Comparison of ENCODE assay signal across 8 cellular contexts in genomic region chr9:35828716-35829083, GRCh38. TPM values are rescaled to one million over a fixed set of nuclear protein-coding genes. Genes with fewer than 3 reads are reported as not detected.
DNase-seq lines count a peak whose midpoint lies in the region; ATAC-seq and TF ChIP-seq lines count a peak whose summit lies in the region.

FAM221B (minus strand) TSS chr9:35828732; CDS start chr9:35826161, 2,571 bp downstream.

- peaks cover 24% of the 10 kb centered on the region for H3K4me1 Mint-ChIP-seq in activated CD8-positive, alpha-beta T cell treated with anti-CD3 and anti-CD28 coated beads for 36 hours (ENCODE audit: low read depth)

- H3K36me3 Mint-ChIP-seq in activated CD8-positive, alpha-beta T cell treated with anti-CD3 and anti-CD28 coated beads for 36 hours (ENCODE audit: low read depth): no peaks in the 10 kb centered on the region

- in situ Hi-C loops in gastrocnemius medialis (cut with MboI; ENCODE audit: low sequenced_read_pairs in 4 of 4) (no loop called here), ACHN (cut with HindIII; ENCODE audit: low pct_ligation_motif_present, low pct_unique_long_range_greater_than_20kb, low sequenced_read_pairs) (no loop called here)

- H3K27ac ChIP-seq in right cardiac atrium (ENCODE audit: low read length) (peak within 1 kb of the TSS; percentile 86), gastrocnemius medialis (peak within 1 kb of the TSS; percentile 88 to 98 (median 98))

- WGBS in right cardiac atrium: 1% methylated on average over 21 of the region's 21 CpGs

- H3K27me3 ChIP-seq in right cardiac atrium (ENCODE audit: control insufficient read depth, insufficient read depth): no peaks in the 10 kb centered on the region
- H3K27me3 ChIP-seq in gastrocnemius medialis: no peaks in the 10 kb centered on the region

- CTCF ChIA-PET in activated CD8-positive, alpha-beta T cell treated with anti-CD3 and anti-CD28 coated beads for 36 hours (lab: Charles Lee): interaction anchor here (0.6 to 4.8 kb wide), 6 partner anchors 16 to 97 kb away, joined by 3 to 54 read pairs (median 4); no protein-coding TSS in a partner anchor

- no peaks in the 10 kb centered on the region for H3K9me3 ChIP-seq in right cardiac atrium (ENCODE audit: control insufficient read depth, low read length)
- H3K9me3 ChIP-seq in gastrocnemius medialis: no peaks in the 10 kb centered on the region

- POLR2A ChIA-PET in activated CD8-positive, alpha-beta T cell treated with anti-CD3 and anti-CD28 coated beads for 36 hours (lab: Charles Lee): interaction anchor here (1.0 to 1.2 kb wide), 2 partner anchors 11 to 17 kb away, joined by 3 to 6 read pairs; partner anchors contain the start of gene SPAG8

- peak within 1 kb of the TSS; percentile 86 for H3K4me3 Mint-ChIP-seq in activated CD8-positive, alpha-beta T cell treated with anti-CD3 and anti-CD28 coated beads for 36 hours

- H3K9me3 Mint-ChIP-seq in activated CD8-positive, alpha-beta T cell treated with anti-CD3 and anti-CD28 coated beads for 36 hours: no peaks in the 10 kb centered on the region

- no peak for TF ChIP-seq CTCF in activated CD8-positive, alpha-beta T cell treated with anti-CD3 and anti-CD28 coated beads for 36 hours (IDR thresholded peaks at IDR 0.05)
- TF ChIP-seq CTCF in gastrocnemius medialis (IDR thresholded peaks at IDR 0.05 in 4 of 5, conservative IDR thresholded peaks at IDR 0.05 in 1 of 5): no peak

- TF ChIP-seq POLR2A in gastrocnemius medialis (IDR thresholded peaks at IDR 0.05): no peak

- peaks cover 10% of the 10 kb centered on the region for H3K4me1 ChIP-seq in right cardiac atrium (ENCODE audit: control insufficient read depth, insufficient read depth, low read length)
- peaks cover 29 to 48% of the 10 kb centered on the region in 2 donors for H3K4me1 ChIP-seq in gastrocnemius medialis

- H3K36me3 ChIP-seq in gastrocnemius medialis: no peaks in the 10 kb centered on the region

- DNase-seq in DMS79 (lab: John Stamatoyannopoulos, UW) (peak; percentile 42), right cardiac atrium (peak in 2 of 3 donors; percentile 42 to 80), gastrocnemius medialis (no peak), ACHN (no peak)
- peak; percentile 49 for DNase-seq in activated CD8-positive, alpha-beta T cell treated with anti-CD3 and anti-CD28 coated beads for 36 hours
- DNase-seq in stimulated activated naive CD4-positive, alpha-beta T cell treated with Interleukin-2 at 50 U/mL for 16 hours (lab: John Stamatoyannopoulos, UW): no peak

- peak within 1 kb of the TSS; percentile 77 for H3K4me3 ChIP-seq in right cardiac atrium (ENCODE audit: low read length)
- H3K4me3 ChIP-seq in gastrocnemius medialis: peak within 1 kb of the TSS; percentile 68 to 96 (median 90)

- no peaks in the 10 kb centered on the region for H3K27me3 Mint-ChIP-seq in activated CD8-positive, alpha-beta T cell treated with anti-CD3 and anti-CD28 coated beads for 36 hours

- peak within 1 kb of the TSS; percentile 89 for H3K27ac Mint-ChIP-seq in activated CD8-positive, alpha-beta T cell treated with anti-CD3 and anti-CD28 coated beads for 36 hours

- intact Hi-C loops in activated CD8-positive, alpha-beta T cell treated with anti-CD3 and anti-CD28 coated beads for 36 hours (cut with micrococcal nuclease): no loop called here
- intact Hi-C loops in right cardiac atrium (cut with DNase I) (loop anchor here in 2 of 4 donors (1.0 to 10.0 kb wide), 3 partner anchors 17 to 184 kb away; partner anchors contain the start of gene NPR2 (in 1 of the 2)), gastrocnemius medialis (cut with DNase I; ENCODE audit: low total_unique reads) (loop anchor here (1.0 to 5.0 kb wide), 3 partner anchors 13 to 79 kb away; partner anchors contain the start of genes GBA2, HINT2 and RGP1)

- ATAC-seq in HG02981 (IDR thresholded peaks at IDR 0.05; ENCODE audit: unreplicated experiment) (peak; percentile 11), right cardiac atrium (no peak), gastrocnemius medialis (peak; percentile 5 to 8), HG03354 (IDR thresholded peaks at IDR 0.05; ENCODE audit: poor library complexity, severe bottlenecking, unreplicated experiment) (no peak)
- ATAC-seq in activated CD8-positive, alpha-beta T cell treated with anti-CD3 and anti-CD28 coated beads for 36 hours: no peak

RNA-seq across cellular contexts. Expression of gene FAM221B, which starts in this region (rescaled TPM):
- not detected for total RNA-seq in activated CD8-positive, alpha-beta T cell treated with anti-CD3 and anti-CD28 coated beads for 36 hours
- total RNA-seq in right cardiac atrium (not detected), gastrocnemius medialis (not detected)
- not detected for polyA plus RNA-seq in right cardiac atrium

Comparison
In these comparisons a context has a peak if more than half of its experiments do, and no peak if none do; other contexts are left out.
1. Peak in DNase-seq in activated CD8-positive, alpha-beta T cell treated with anti-CD3 and anti-CD28 coated beads for 36 hours; RNA of the gene not detected or under 1 TPM.
2. Peak in DNase-seq, H3K4me3 ChIP-seq and H3K27ac ChIP-seq in right cardiac atrium; RNA of the gene not detected or under 1 TPM.
3. Peak in ATAC-seq, H3K4me3 ChIP-seq and H3K27ac ChIP-seq in gastrocnemius medialis; RNA of the gene not detected or under 1 TPM.